Comparison of ENCODE assay signal across 8 cellular contexts in genomic region chr10:102395677-102396197, GRCh38.
DNase-seq lines count a peak whose midpoint lies in the region; ATAC-seq lines count a peak whose summit lies in the region.

TSS of gene NFKB2 (plus strand) at chr10:102395705. CDS start at chr10:102395960, 255 bp downstream.

- H3K27ac Mint-ChIP-seq in activated T-cell treated with anti-CD3 and anti-CD28 coated beads, Interleukin-2, amount 50 U/mL, for 24 hours, result peak within 1 kb of the TSS; percentile 99
- H3K27ac Mint-ChIP-seq in stimulated activated naive CD8-positive, alpha-beta T cell treated with anti-CD3 and anti-CD28 coated beads, Interleukin-15, amount 100 ng/mL, for 72 hours, result peak within 1 kb of the TSS; percentile 98 to 99

- peak within 1 kb of the TSS; percentile 81; the same call in 1 of the 2 replicates for H3K9ac ChIP-seq in iPS-20b (ENCODE audit: low read depth, low read length)

- no peaks in the 10 kb centered on the region for H3K27me3 Mint-ChIP-seq in activated T-cell treated with anti-CD3 and anti-CD28 coated beads, Interleukin-2, amount 50 U/mL, for 24 hours
- H3K27me3 Mint-ChIP-seq in stimulated activated naive CD8-positive, alpha-beta T cell treated with anti-CD3 and anti-CD28 coated beads, Interleukin-15, amount 100 ng/mL, for 72 hours, result no peaks in the 10 kb centered on the region

- 0 out of 2 replicates have a peak, but pooled peaks cover 11% of the 10 kb centered on the region for H3K36me3 ChIP-seq in iPS-20b (ENCODE audit: insufficient read depth, low read depth, low read length)

- no peak for DNase-seq in activated T-cell treated with anti-CD3 and anti-CD28 coated beads, Interleukin-2, amount 50 U/mL, for 24 hours
- DNase-seq in activated T-cell treated with anti-CD3 and anti-CD28 coated beads for 4 hours (no peak), pons (ENCODE audit: low spot score) (no peak)
- DNase-seq in stimulated activated naive CD8-positive, alpha-beta T cell treated with anti-CD3 and anti-CD28 coated beads, Interleukin-15, amount 100 ng/mL, for 72 hours, result no peak

- H3K4me3 Mint-ChIP-seq in activated T-cell treated with anti-CD3 and anti-CD28 coated beads, Interleukin-2, amount 50 U/mL, for 24 hours, result peak within 1 kb of the TSS; percentile 97
- H3K4me3 Mint-ChIP-seq in stimulated activated naive CD8-positive, alpha-beta T cell treated with anti-CD3 and anti-CD28 coated beads, Interleukin-15, amount 100 ng/mL, for 72 hours, result peak within 1 kb of the TSS; percentile 86 to 96

- peaks cover 61% of the 10 kb centered on the region for H3K36me3 Mint-ChIP-seq in activated T-cell treated with anti-CD3 and anti-CD28 coated beads, Interleukin-2, amount 50 U/mL, for 24 hours (ENCODE audit: low read depth)

- H3K27ac ChIP-seq in angular gyrus (ENCODE audit: low read depth, low read length) (peak within 1 kb of the TSS; percentile 73), iPS-20b (ENCODE audit: low read length) (no peak within 1 kb of the TSS)

- peaks cover 58% of the 10 kb centered on the region for H3K4me1 Mint-ChIP-seq in activated T-cell treated with anti-CD3 and anti-CD28 coated beads, Interleukin-2, amount 50 U/mL, for 24 hours (ENCODE audit: low read depth)
- H3K4me1 Mint-ChIP-seq in stimulated activated naive CD8-positive, alpha-beta T cell treated with anti-CD3 and anti-CD28 coated beads, Interleukin-15, amount 100 ng/mL, for 72 hours, result peaks cover 69% of the 10 kb centered on the region

- ATAC-seq in stimulated activated naive CD8-positive, alpha-beta T cell treated with anti-CD3 and anti-CD28 coated beads, Interleukin-15, amount 100 ng/mL, for 72 hours, result no peak
- ATAC-seq in GM18502 (IDR thresholded peaks at IDR 0.05; ENCODE audit: poor library complexity, unreplicated experiment), result no peak
- ATAC-seq in HG02678 (IDR thresholded peaks at IDR 0.05; ENCODE audit: unreplicated experiment), result no peak

- peaks cover 45% of the 10 kb centered on the region for H3K27me3 ChIP-seq in iPS-20b (ENCODE audit: insufficient read depth, low read length)

- H3K9me3 ChIP-seq in iPS-20b (ENCODE audit: insufficient read depth, low read depth, low read length), result no peaks in the 10 kb centered on the region

- peak within 1 kb of the TSS; percentile 81 for H3K4me3 ChIP-seq in iPS-20b (ENCODE audit: low read length)

- no peaks in the 10 kb centered on the region for H3K9me3 Mint-ChIP-seq in activated T-cell treated with anti-CD3 and anti-CD28 coated beads, Interleukin-2, amount 50 U/mL, for 24 hours
- no peaks in the 10 kb centered on the region for H3K9me3 Mint-ChIP-seq in stimulated activated naive CD8-positive, alpha-beta T cell treated with anti-CD3 and anti-CD28 coated beads, Interleukin-15, amount 100 ng/mL, for 72 hours

- peaks cover 10% of the 10 kb centered on the region for H3K4me1 ChIP-seq in iPS-20b (ENCODE audit: insufficient read depth, low read length)
